Comparison of ENCODE assay signal across 18 cellular contexts in genomic region chr17:63830278-63830677, GRCh38. TPM values are rescaled to one million over a fixed set of nuclear protein-coding genes. Genes with fewer than 3 reads are reported as not detected.
DNase-seq lines count a peak whose midpoint lies in the region; ATAC-seq and TF ChIP-seq lines count a peak whose summit lies in the region.
"Had no signal": no experiment of that assay in that cellular context is flagged by ENCODE, and none has a peak within 500 bp of the region (broad histone marks: within the 10 kb centered on the region; RNA-seq: fewer than 3 reads in every experiment).

No MANE protein-coding gene starts in this region.

- intact Hi-C loops in CD4-positive, alpha-beta T cell (cut with DNase I, micrococcal nuclease) = loop anchor here in 1 of 2 experiments (10.0 kb wide), 1 partner anchor 405 kb away; no protein-coding TSS in a partner anchor
- intact Hi-C loops in Caco-2 (cut with micrococcal nuclease; ENCODE audit: unreplicated experiment) = no loop called here

- H3K27me3 Mint-ChIP-seq in CD4-positive, alpha-beta T cell = no peaks in the 10 kb centered on the region
- no peaks in the 10 kb centered on the region for H3K27me3 Mint-ChIP-seq in Caco-2 (ENCODE audit: insufficient read depth, unreplicated experiment)
- no peaks in the 10 kb centered on the region for H3K27me3 Mint-ChIP-seq in naive thymus-derived CD8-positive, alpha-beta T cell
- H3K27me3 Mint-ChIP-seq: naive B cell had no signal

- no peak for TF ChIP-seq CTCF in CD4-positive, alpha-beta T cell (IDR thresholded peaks at IDR 0.05)
- TF ChIP-seq CTCF in Caco-2 (IDR thresholded peaks at IDR 0.05; ENCODE audit: insufficient read depth in 1 of 2, low read depth in 1 of 2, low read length in 1 of 2, severe bottlenecking in 1 of 2, unreplicated experiment in 1 of 2) = no peak

- POLR2A ChIA-PET in CD4-positive, alpha-beta T cell (lab: Charles Lee) = interaction anchor here (1.3 to 7.3 kb wide), 3 partner anchors 11 to 132 kb away, joined by 4 to 86 read pairs (median 5); partner anchors contain the start of genes CCDC47, DDX42 and SMARCD2
- POLR2A ChIA-PET in Caco-2 (lab: Charles Lee) = no interaction called here
- POLR2A ChIA-PET in naive thymus-derived CD8-positive, alpha-beta T cell (lab: Charles Lee) = interaction anchor here (0.6 to 10.4 kb wide), 9 partner anchors 9 to 757 kb away, joined by 3 to 177 read pairs (median 5); partner anchors contain the start of genes CCDC47, DDX42, LIMD2 and SMARCD2

- peak overlapping the region; percentile 96 for H3K27ac Mint-ChIP-seq in CD4-positive, alpha-beta T cell
- H3K27ac Mint-ChIP-seq in Caco-2 (ENCODE audit: unreplicated experiment) = peak overlapping the region; percentile 15
- peak overlapping the region; percentile 65 to 84 for H3K27ac Mint-ChIP-seq in activated naive CD4-positive, alpha-beta T cell treated with anti-CD3 and anti-CD28 coated beads, Interleukin-2, amount 50 U/mL, for 72 hours
- peak overlapping the region; percentile 5 to 98 (median 86) for H3K27ac Mint-ChIP-seq in naive thymus-derived CD8-positive, alpha-beta T cell

- peaks cover 85% of the 10 kb centered on the region for H3K4me1 Mint-ChIP-seq in CD4-positive, alpha-beta T cell (ENCODE audit: low read depth)
- peaks cover 17% of the 10 kb centered on the region for H3K4me1 Mint-ChIP-seq in Caco-2 (ENCODE audit: low read depth, unreplicated experiment)
- H3K4me1 Mint-ChIP-seq in naive thymus-derived CD8-positive, alpha-beta T cell = peaks cover 38 to 88% (median 85%) of the 10 kb centered on the region in 4 donors

- peaks cover 100% of the 10 kb centered on the region for H3K36me3 Mint-ChIP-seq in CD4-positive, alpha-beta T cell (ENCODE audit: low read depth)
- peaks cover 97% of the 10 kb centered on the region for H3K36me3 Mint-ChIP-seq in Caco-2 (ENCODE audit: insufficient read depth, unreplicated experiment)
- peaks cover 66 to 72% of the 10 kb centered on the region in 2 donors for H3K36me3 Mint-ChIP-seq in activated naive CD4-positive, alpha-beta T cell treated with anti-CD3 and anti-CD28 coated beads, Interleukin-2, amount 50 U/mL, for 72 hours
- H3K36me3 Mint-ChIP-seq in naive thymus-derived CD8-positive, alpha-beta T cell = peaks cover 0 to 72% (median 27%) of the 10 kb centered on the region in 3 donors

- no peaks in the 10 kb centered on the region for H3K27me3 ChIP-seq in CD4-positive, alpha-beta T cell (ENCODE audit: control insufficient read depth, insufficient read depth, low read length)
- H3K27me3 ChIP-seq in Caco-2 (replicated peaks; ENCODE audit: control insufficient read depth, insufficient read depth, low read length) = no peaks in the 10 kb centered on the region
- H3K27me3 ChIP-seq: stomach, upper lobe of right lung had no signal

- CTCF ChIA-PET in CD4-positive, alpha-beta T cell (lab: Charles Lee) = interaction anchor here (0.7 to 1.7 kb wide), 2 partner anchors 11 to 19 kb away, joined by 3 to 11 read pairs; no protein-coding TSS in a partner anchor
- CTCF ChIA-PET in Caco-2 (lab: Charles Lee) = interaction anchor here (0.6 to 0.9 kb wide), 3 partner anchors 11 to 1215 kb away, joined by 3 to 4 read pairs (median 3); no protein-coding TSS in a partner anchor

- DNase-seq in CD4-positive, alpha-beta T cell = no peak
- DNase-seq in Caco-2 (peak in 1 of 2 experiments; percentile 32), retina (no peak), NCI-H2081 (lab: John Stamatoyannopoulos, UW) (no peak), dedifferentiated amniotic fluid mesenchymal stem cell (ENCODE audit: extremely low spot score) (no peak)
- no peak for DNase-seq in activated naive CD4-positive, alpha-beta T cell treated with anti-CD3 and anti-CD28 coated beads, Interleukin-2, amount 50 U/mL, for 72 hours (ENCODE audit: low spot score in 2 of 2)
- DNase-seq in naive thymus-derived CD8-positive, alpha-beta T cell = no peak
- DNase-seq: activated CD4-positive, alpha-beta T cell treated with anti-CD3 and anti-CD28 coated beads for 1 hour; endodermal cell; Kasumi-1; mesendoderm; naive B cell; NCI-H1092 treated with DMSO at 0.1 percent for 48 hours; NCI-H510A; stimulated activated CD4-positive, alpha-beta T cell treated with anti-CD3 and anti-CD28 coated beads, Interleukin-1b, Interleukin-23, amount 100 ng/mL, for 48 hours; stomach; upper lobe of right lung had no signal

- no peak overlapping the region for H3K4me3 ChIP-seq in Caco-2 (ENCODE audit: low read depth, low read length)
- H3K4me3 ChIP-seq: HAP-1, upper lobe of right lung had no signal

- no peak for ATAC-seq in CD4-positive, alpha-beta T cell (ENCODE audit: poor library complexity)
- no peak for ATAC-seq in activated naive CD4-positive, alpha-beta T cell treated with anti-CD3 and anti-CD28 coated beads, Interleukin-2, amount 50 U/mL, for 72 hours
- ATAC-seq in naive thymus-derived CD8-positive, alpha-beta T cell = no peak
- ATAC-seq: upper lobe of right lung had no signal

- H3K27ac ChIP-seq in CD4-positive, alpha-beta T cell (ENCODE audit: low read depth, low read length) = no peak overlapping the region
- H3K27ac ChIP-seq: upper lobe of right lung had no signal

- peaks cover 12% of the 10 kb centered on the region for H3K36me3 ChIP-seq in Caco-2 (ENCODE audit: control insufficient read depth, insufficient read depth, low read length)

- peak overlapping the region; percentile 71 for H3K4me3 Mint-ChIP-seq in CD4-positive, alpha-beta T cell
- no peak overlapping the region for H3K4me3 Mint-ChIP-seq in Caco-2 (ENCODE audit: unreplicated experiment)
- H3K4me3 Mint-ChIP-seq in naive thymus-derived CD8-positive, alpha-beta T cell = peak overlapping the region in 9 of 10 donors; percentile 18 to 81 (median 68)
- H3K4me3 Mint-ChIP-seq: endodermal cell had no signal

- no peaks in the 10 kb centered on the region for H3K9me3 Mint-ChIP-seq in CD4-positive, alpha-beta T cell
- H3K9me3 Mint-ChIP-seq in Caco-2 (ENCODE audit: unreplicated experiment) = no peaks in the 10 kb centered on the region
- H3K9me3 Mint-ChIP-seq in activated naive CD4-positive, alpha-beta T cell treated with anti-CD3 and anti-CD28 coated beads, Interleukin-2, amount 50 U/mL, for 72 hours = no peaks in the 10 kb centered on the region
- no peaks in the 10 kb centered on the region for H3K9me3 Mint-ChIP-seq in naive thymus-derived CD8-positive, alpha-beta T cell
- H3K9me3 Mint-ChIP-seq: endodermal cell, naive B cell had no signal

- no TSS peak for BruUV-seq in Caco-2 (replicated peaks; lab: Mats Ljungman, UMichigan)

- peaks cover 16% of the 10 kb centered on the region; the same call in 1 of the 2 replicates for H3K4me1 ChIP-seq in Caco-2

- H3K9me3 ChIP-seq in CD4-positive, alpha-beta T cell (ENCODE audit: control insufficient read depth, low read length) = no peaks in the 10 kb centered on the region
- no peaks in the 10 kb centered on the region for H3K9me3 ChIP-seq in Caco-2
- H3K9me3 ChIP-seq: HAP-1, stomach, upper lobe of right lung had no signal

RNA-seq across cellular contexts. Expression of gene FTSJ3, which starts 2.8 kb away (rescaled TPM):
- total RNA-seq in CD4-positive, alpha-beta T cell = 10 to 100 TPM; 47.6 to 51.1 TPM
- total RNA-seq in Caco-2 (2022) = 75.9 and 76.3 TPM in 2 replicates
- 10 to 100 TPM; 47.0 to 55.8 TPM for total RNA-seq in activated naive CD4-positive, alpha-beta T cell treated with anti-CD3 and anti-CD28 coated beads, Interleukin-2, amount 50 U/mL, for 72 hours
- total RNA-seq in naive thymus-derived CD8-positive, alpha-beta T cell = 10 to 100 TPM; 71.9 to 75.7 TPM
- polyA plus RNA-seq in naive thymus-derived CD8-positive, alpha-beta T cell = 10 to 100 TPM; 16.8 to 43.1 (median 24.0) TPM

RNA-seq across cellular contexts. Expression of gene PSMC5, which starts 3.0 kb away (rescaled TPM):
- 10 to 100 TPM; 83.1 to 84.6 TPM for total RNA-seq in CD4-positive, alpha-beta T cell
- 197 TPM in 2 replicates for total RNA-seq in Caco-2 (2022)
- 100 to 1,000 TPM; 129 to 137 TPM for total RNA-seq in activated naive CD4-positive, alpha-beta T cell treated with anti-CD3 and anti-CD28 coated beads, Interleukin-2, amount 50 U/mL, for 72 hours
- 100 to 1,000 TPM; 139 to 143 TPM for total RNA-seq in naive thymus-derived CD8-positive, alpha-beta T cell
- polyA plus RNA-seq in naive thymus-derived CD8-positive, alpha-beta T cell = 100 to 1,000 TPM; 173 to 214 (median 191) TPM

RNA-seq across cellular contexts. Expression of gene SMARCD2, which starts 12.2 kb away (rescaled TPM):
- 100 to 1,000 TPM; 102 to 111 TPM for total RNA-seq in CD4-positive, alpha-beta T cell
- total RNA-seq in Caco-2 (2022) = 134 TPM in 2 replicates
- total RNA-seq in activated naive CD4-positive, alpha-beta T cell treated with anti-CD3 and anti-CD28 coated beads, Interleukin-2, amount 50 U/mL, for 72 hours = 100 to 1,000 TPM in 1 of 2 donors, 10 to 100 TPM in 1; 90.3 to 113 TPM
- total RNA-seq in naive thymus-derived CD8-positive, alpha-beta T cell = 100 to 1,000 TPM; 105 to 110 TPM
- 100 to 1,000 TPM in 1 of 3 donors, 10 to 100 TPM in 2; 65.9 to 112 (median 91.5) TPM for polyA plus RNA-seq in naive thymus-derived CD8-positive, alpha-beta T cell

RNA-seq across cellular contexts. Expression of gene CSH2, which starts 43.2 kb away (rescaled TPM):
- total RNA-seq in CD4-positive, alpha-beta T cell = not detected
- not detected in 2 replicates for total RNA-seq in Caco-2 (2022)
- 1 to 10 TPM; 2.2 to 2.4 TPM for total RNA-seq in activated naive CD4-positive, alpha-beta T cell treated with anti-CD3 and anti-CD28 coated beads, Interleukin-2, amount 50 U/mL, for 72 hours
- total RNA-seq in naive thymus-derived CD8-positive, alpha-beta T cell = not detected
- not detected for polyA plus RNA-seq in naive thymus-derived CD8-positive, alpha-beta T cell
- total RNA-seq: stomach, upper lobe of right lung had no signal
- polyA plus RNA-seq: stomach had no signal

RNA-seq across cellular contexts. Expression of gene GH2, which starts 51.5 kb away (rescaled TPM):
- total RNA-seq in CD4-positive, alpha-beta T cell = not detected
- total RNA-seq in Caco-2 (2022) = not detected in 2 replicates
- total RNA-seq in activated naive CD4-positive, alpha-beta T cell treated with anti-CD3 and anti-CD28 coated beads, Interleukin-2, amount 50 U/mL, for 72 hours = not detected
- total RNA-seq in naive thymus-derived CD8-positive, alpha-beta T cell = not detected
- polyA plus RNA-seq in naive thymus-derived CD8-positive, alpha-beta T cell = not detected
- total RNA-seq: stomach, upper lobe of right lung had no signal
- polyA plus RNA-seq: stomach had no signal

Comparison
In these comparisons a context has a peak if more than half of its experiments do, and no peak if none do; other contexts are left out.
1. H3K27ac Mint-ChIP-seq: peak in every context shown above with its lines; median percentile 96 in CD4-positive, alpha-beta T cell; 86 in naive thymus-derived CD8-positive, alpha-beta T cell; 74 in activated naive CD4-positive, alpha-beta T cell treated with anti-CD3 and anti-CD28 coated beads, Interleukin-2, amount 50 U/mL, for 72 hours; 15 in Caco-2.